Comparison of ENCODE assay signal across 29 cellular contexts in the genomic region with DNA sequence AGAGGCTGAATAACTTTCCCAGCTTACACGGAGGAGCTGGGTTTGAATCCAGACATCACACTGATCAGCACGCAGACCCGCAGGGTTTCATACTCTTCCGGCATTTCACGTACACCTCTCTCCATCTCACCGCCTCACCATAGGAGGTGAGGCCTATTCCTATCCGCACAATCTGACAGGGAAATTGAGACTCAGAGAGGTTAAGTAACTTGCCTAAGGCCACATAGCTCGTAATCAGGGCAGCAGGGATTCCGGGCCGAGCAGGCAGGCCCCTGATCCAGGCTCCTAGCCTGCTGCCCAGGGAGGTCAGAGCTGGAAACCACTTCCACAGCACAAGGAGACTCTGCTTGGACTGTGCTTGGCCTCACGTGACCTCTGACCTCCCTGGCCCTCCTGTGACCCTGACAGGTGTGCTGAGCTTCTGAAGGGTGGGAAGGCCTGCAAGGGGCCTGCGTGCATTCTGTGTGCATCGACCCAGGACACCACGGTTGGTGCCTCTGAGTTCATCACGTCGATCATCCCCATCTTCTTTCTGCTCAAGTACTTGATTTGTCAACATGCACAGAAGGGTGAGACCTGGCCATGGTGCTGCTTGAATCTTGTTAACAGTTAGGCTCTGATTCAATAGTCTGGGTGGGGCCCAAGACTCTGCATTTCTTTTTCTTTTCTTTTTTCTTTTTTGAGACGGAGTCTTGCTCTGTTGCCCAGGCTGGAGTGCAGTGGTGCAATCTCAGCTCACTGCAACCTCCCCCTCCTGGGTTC. TPM values are rescaled to one million over a fixed set of nuclear protein-coding genes. Genes with fewer than 3 reads are reported as not detected.
A peak's percentile ranks its signal among the peaks of the same experiment; 100 is the strongest.
DNase-seq lines count a peak whose midpoint lies in the region; ATAC-seq and TF ChIP-seq lines count a peak whose summit lies in the region.
"Had no signal": no experiment of that assay in that cellular context is flagged by ENCODE, and none has a peak within 500 bp of the region (broad histone marks: within the 10 kb centered on the region; RNA-seq: fewer than 3 reads in every experiment).

No MANE protein-coding gene starts in this region.

- H3K27me3 ChIP-seq in left ventricle myocardium inferior (ENCODE audit: low read depth) (no peaks in the 10 kb centered on the region), heart left ventricle (no peaks in the 10 kb centered on the region), dorsolateral prefrontal cortex (no peaks in the 10 kb centered on the region), osteoblast (ENCODE audit: insufficient read depth, low read length) (no peaks in the 10 kb centered on the region), uterus (no peaks in the 10 kb centered on the region)
- H3K27me3 ChIP-seq: heart right ventricle, ovary, upper lobe of right lung had no signal

- H3K9me3 ChIP-seq in left ventricle myocardium inferior (replicated peaks) (no peaks in the 10 kb centered on the region), heart left ventricle (no peaks in the 10 kb centered on the region), osteoblast (ENCODE audit: low read depth, low read length) (no peaks in the 10 kb centered on the region), uterus (no peaks in the 10 kb centered on the region)
- H3K9me3 ChIP-seq: heart right ventricle, ovary, upper lobe of right lung had no signal

- H3K4me2 ChIP-seq in osteoblast (ENCODE audit: insufficient read depth, low read length), result no peak overlapping the region

- intact Hi-C loops in left ventricle myocardium inferior (cut with micrococcal nuclease), result no loop called here
- intact Hi-C loops in heart left ventricle (cut with DNase I), result loop anchor here in 1 of 10 donors (2.0 kb wide), 1 partner anchor 25 kb away; no protein-coding TSS in a partner anchor
- intact Hi-C loops in dorsolateral prefrontal cortex (cut with DNase I), result loop anchor here in 1 of 2 donors (2.0 to 5.0 kb wide), 2 partner anchors 21 to 34 kb away; no protein-coding TSS in a partner anchor
- intact Hi-C loops in uterus (cut with DNase I; ENCODE audit: low total_unique reads), result no loop called here

- TF ChIP-seq POLR2A in heart left ventricle (IDR thresholded peaks at IDR 0.05) (no peak), uterus (IDR thresholded peaks at IDR 0.05) (no peak)

- peaks cover 85% of the 10 kb centered on the region for H4K20me1 ChIP-seq in osteoblast (ENCODE audit: insufficient read depth, low read length)

- H3K4me1 ChIP-seq in left ventricle myocardium inferior (peaks cover 86% of the 10 kb centered on the region), heart left ventricle (peaks cover 2 to 85% (median 63%) of the 10 kb centered on the region in 12 donors), osteoblast (ENCODE audit: insufficient read depth, low read length) (peaks cover 3% of the 10 kb centered on the region), uterus (peaks cover 4 to 47% of the 10 kb centered on the region in 2 donors)

- POLR2A ChIA-PET in GM10248 (lab: Yijun Ruan, JAX), result no interaction called here

- H3K27ac ChIP-seq in left ventricle myocardium inferior (replicated peaks) (peak overlapping the region; percentile 85), heart left ventricle (peak overlapping the region in 3 of 12 donors; percentile 54 to 70 (median 58)), dorsolateral prefrontal cortex (peak overlapping the region in 52 of 59 donors; percentile 18 to 100 (median 89)), osteoblast (ENCODE audit: low read depth, low read length) (no peak overlapping the region), uterus (peak overlapping the region; percentile 48 to 61)

- no peak for DNase-seq in left ventricle myocardium inferior
- DNase-seq in heart left ventricle, result no peak
- no peak for DNase-seq in dorsolateral prefrontal cortex
- peak; percentile 76 for DNase-seq in osteoblast (ENCODE audit: insufficient read length, low spot score, missing footprints)
- no peak for DNase-seq in uterus
- DNase-seq in OCI-M1 (lab: John Stamatoyannopoulos, UW), result no peak
- no peak for DNase-seq in GM10248 (ENCODE audit: extremely low spot score)
- no peak for DNase-seq in HuH-7.5 (ENCODE audit: low spot score)
- DNase-seq: activated B cell treated with CpG ODN at 0.5 μM for 24 hours; activated CD4-positive, alpha-beta memory T cell treated with anti-CD3 and anti-CD28 coated beads for 36 hours; activated CD8-positive, alpha-beta memory T cell treated with anti-CD3 and anti-CD28 coated beads, Interleukin-2, amount 50 U/mL, for 48 hours; AML-193; aorta; CD8-positive, alpha-beta T cell; central memory CD4-positive, alpha-beta T cell; DMS53; GF-D8; H7; heart right ventricle; left colon; naive thymus-derived CD4-positive, alpha-beta T cell; NCI-H1092; NCI-H1930; NCI-H748 treated with DMSO at 0.1 percent for 48 hours; ovary; T-helper 9 cell; upper lobe of right lung had no signal

- peaks cover 96% of the 10 kb centered on the region for H3K79me2 ChIP-seq in osteoblast (ENCODE audit: insufficient read depth, low read length)

- no peak for ATAC-seq in heart left ventricle
- ATAC-seq: activated naive CD4-positive, alpha-beta T cell treated with anti-CD3 and anti-CD28 coated beads, Interleukin-2, amount 50 U/mL, for 72 hours; CD8-positive, alpha-beta T cell; left colon; naive thymus-derived CD4-positive, alpha-beta T cell had no signal

- H3K36me3 ChIP-seq in left ventricle myocardium inferior (peaks cover 9% of the 10 kb centered on the region), heart left ventricle (peaks cover 0 to 17% (median 8%) of the 10 kb centered on the region in 9 donors), osteoblast (ENCODE audit: insufficient read depth, low read length) (peaks cover 18% of the 10 kb centered on the region), uterus (no peaks in the 10 kb centered on the region)
- H3K36me3 ChIP-seq: ovary had no signal

- no peak overlapping the region for H2AFZ ChIP-seq in osteoblast (ENCODE audit: low read length)

- CTCF ChIA-PET in GM10248 (lab: Yijun Ruan, JAX), result interaction anchor here (0.6 to 1.7 kb wide), 3 partner anchors 32 to 828 kb away, joined by 3 to 4 read pairs (median 3); no protein-coding TSS in a partner anchor

- H3K4me3 ChIP-seq in left ventricle myocardium inferior (no peak overlapping the region), heart left ventricle (no peak overlapping the region), dorsolateral prefrontal cortex (no peak overlapping the region), osteoblast (ENCODE audit: insufficient read depth, low read length) (no peak overlapping the region), uterus (no peak overlapping the region)
- H3K4me3 ChIP-seq: heart right ventricle, ovary, upper lobe of right lung had no signal

- TF ChIP-seq CTCF in left ventricle myocardium inferior (IDR thresholded peaks at IDR 0.05; ENCODE audit: borderline replicate concordance) (no peak), heart left ventricle (IDR thresholded peaks at IDR 0.05) (no peak), dorsolateral prefrontal cortex (IDR thresholded peaks at IDR 0.05 in 54 of 56, conservative IDR thresholded peaks at IDR 0.05 in 2 of 56; ENCODE audit: low read depth in 1 of 56, partially characterized antibody in 56 of 56) (no peak), osteoblast (IDR thresholded peaks at IDR 0.05; ENCODE audit: extremely low read depth, low read depth, low read length) (no peak), uterus (IDR thresholded peaks at IDR 0.05) (no peak), GM10248 (IDR thresholded peaks at IDR 0.05; ENCODE audit: control extremely low read depth, extremely low read depth, low read depth, missing control alignments) (no peak)

- 80 to 88% (median 82%) methylated on average over 17 of the region's 17 CpGs for WGBS in heart left ventricle, 4 donors

RNA-seq across cellular contexts. Expression of a gene that starts 4.7 kb away (rescaled TPM):
- total RNA-seq in left ventricle myocardium inferior (0.55 TPM), heart left ventricle (1 to 10 TPM in 3 of 9 donors, under 1 TPM in 6; 0.23 to 3.3 (median 0.52) TPM), dorsolateral prefrontal cortex (10 to 100 TPM in 17 of 120 experiments, 1 to 10 TPM in 103; 2.1 to 18.2 (median 6.7) TPM), osteoblast (2.5 and 5.3 TPM in 2 replicates), uterus (10 to 100 TPM in 1 of 4 donors, 1 to 10 TPM in 2, not detected in 1; 1.8 to 14.5 (median 3.8) TPM)
- 1 to 10 TPM in 1 of 2 donors, under 1 TPM in 1; 0.29 to 2.0 TPM for polyA plus RNA-seq in heart left ventricle
- total RNA-seq: activated CD4-positive, alpha-beta memory T cell treated with anti-CD3 and anti-CD28 coated beads for 36 hours; activated T-helper 2 cell treated with anti-CD3 and anti-CD28 coated beads, Interferon-gamma antibody, Interleukin-2, Interleukin-4, amounts not matched to agents 10 μg/mL and 5 μg/mL and 100 μg/mL, durations not matched to agents 14 hours and 24 hours and 36 hours had no signal
- polyA plus RNA-seq: naive thymus-derived CD4-positive, alpha-beta T cell had no signal

RNA-seq across cellular contexts. Expression of a gene that starts 26.9 kb away (rescaled TPM):
- total RNA-seq in left ventricle myocardium inferior, result 91.8 TPM
- total RNA-seq in heart left ventricle, result 100 to 1,000 TPM in 4 of 9 donors, 10 to 100 TPM in 5; 65.6 to 201 (median 98.3) TPM
- 10 to 100 TPM; 25.1 to 54.4 TPM for polyA plus RNA-seq in heart left ventricle
- total RNA-seq in dorsolateral prefrontal cortex, result 100 to 1,000 TPM in 119 of 120 experiments, 10 to 100 TPM in 1; 97.8 to 275 (median 166) TPM
- total RNA-seq in osteoblast, result 164 and 171 TPM in 2 replicates
- 100 to 1,000 TPM; 119 to 399 (median 127) TPM for total RNA-seq in uterus

RNA-seq across cellular contexts. Expression of a gene that starts 57.6 kb away (rescaled TPM):
- total RNA-seq in left ventricle myocardium inferior, result 19.4 TPM
- total RNA-seq in heart left ventricle, result 10 to 100 TPM; 14.0 to 40.9 (median 21.0) TPM
- polyA plus RNA-seq in heart left ventricle, result 10 to 100 TPM; 11.7 to 18.3 TPM
- total RNA-seq in dorsolateral prefrontal cortex, result 10 to 100 TPM; 39.1 to 90.9 (median 60.5) TPM
- 30.8 and 34.8 TPM in 2 replicates for total RNA-seq in osteoblast
- total RNA-seq in uterus, result 100 to 1,000 TPM in 1 of 4 donors, 10 to 100 TPM in 2, 1 to 10 TPM in 1; 6.5 to 102 (median 31.9) TPM
